23 cellular contexts compared by ENCODE assay signal in the genomic region with DNA sequence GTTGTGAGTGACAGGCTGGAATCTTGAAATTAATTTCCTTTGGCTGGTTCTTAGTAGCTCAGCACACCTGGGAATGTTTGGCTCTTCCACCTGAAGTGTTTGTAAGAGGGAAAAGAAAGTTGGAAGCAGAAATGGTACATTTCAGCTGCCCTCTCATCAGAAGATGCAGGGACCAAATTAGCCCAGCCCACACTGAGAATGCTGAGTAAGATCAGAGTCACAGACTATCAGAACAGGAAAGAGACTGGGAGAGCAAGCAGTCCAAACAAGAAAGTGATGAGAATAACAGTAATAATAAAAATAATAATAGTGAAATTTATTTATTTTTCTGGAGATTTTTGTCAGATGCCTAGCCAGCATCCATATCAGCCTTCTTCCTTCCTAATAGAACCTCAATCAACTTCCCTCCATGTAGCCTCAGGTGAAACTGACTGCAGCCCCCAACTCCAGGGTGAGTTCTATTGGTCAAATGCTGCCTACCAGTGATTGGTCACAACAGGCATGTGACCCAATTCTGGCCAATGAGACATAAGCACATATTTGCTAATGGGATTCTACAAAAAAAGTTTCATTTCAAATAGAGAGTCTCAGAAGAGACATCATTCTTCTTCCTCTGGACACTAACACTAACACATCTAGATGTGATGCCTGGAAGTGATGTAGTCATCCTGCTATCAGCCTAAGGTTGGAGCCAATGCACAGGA. TPM values are rescaled to one million over a fixed set of nuclear protein-coding genes. Genes with fewer than 3 reads are reported as not detected.
DNase-seq lines count a peak whose midpoint lies in the region; FAIRE-seq and TF ChIP-seq lines count a peak whose summit lies in the region.
"Had no signal": no experiment of that assay in that cellular context is flagged by ENCODE, and none has a peak within 500 bp of the region (broad histone marks: within the 10 kb centered on the region; RNA-seq: fewer than 3 reads in every experiment).

No MANE protein-coding gene starts in this region.

- H3F3A ChIP-seq in MM.1S (ENCODE audit: insufficient read depth, low read length): no peaks in the 10 kb centered on the region

- H3K4me1 ChIP-seq in HAP-1 (no peaks in the 10 kb centered on the region), MM.1S (ENCODE audit: low read length) (no peaks in the 10 kb centered on the region)
- H3K4me1 ChIP-seq: A549, BE2C had no signal

- no peak overlapping the region for H3K9ac ChIP-seq in MM.1S (ENCODE audit: low read length)

- peak; percentile 49 for DNase-seq in ELR (ENCODE audit: low read depth)
- DNase-seq in MG63: peak; percentile 40
- peak; percentile 52 for DNase-seq in bronchial epithelial cell (ENCODE audit: low read depth)
- DNase-seq in kidney tubule cell (ENCODE audit: low spot score): peak; percentile 32
- DNase-seq in occipital lobe (lab: John Stamatoyannopoulos, UW): no peak
- DNase-seq in HAP-1 (ENCODE audit: low spot score in 2 of 2): no peak
- no peak for DNase-seq in MM.1S
- DNase-seq: BE2C; CD4-positive, CD25-positive, alpha-beta regulatory T cell; COR-L47; DMS79 treated with DMSO at 0.1 percent for 48 hours; HFFc6; KG1; MV-4-11; NCI-H1417; NCI-H187; NCI-H526; OCI-M1 had no signal

- no peak for FAIRE-seq in bronchial epithelial cell (lab: Jason Lieb, UNC)
- FAIRE-seq: GM12891, H54, RCC 7860 had no signal

- H3K9me2 ChIP-seq in MM.1S (replicated peaks; ENCODE audit: insufficient read depth, low read length): no peaks in the 10 kb centered on the region

- no peaks in the 10 kb centered on the region for H4K20me1 ChIP-seq in MM.1S (ENCODE audit: insufficient read depth, low read length)

- no peaks in the 10 kb centered on the region for H3K79me2 ChIP-seq in MM.1S (ENCODE audit: low read length)

- no peak overlapping the region for H3K4me2 ChIP-seq in MM.1S (ENCODE audit: low read depth, low read length)
- H3K4me2 ChIP-seq: A549 had no signal

- no peak overlapping the region for H3K4me3 ChIP-seq in MG63
- no peak overlapping the region for H3K4me3 ChIP-seq in bronchial epithelial cell (ENCODE audit: low read depth, low read length)
- no peak overlapping the region for H3K4me3 ChIP-seq in HAP-1
- no peak overlapping the region for H3K4me3 ChIP-seq in MM.1S (ENCODE audit: low read length)
- H3K4me3 ChIP-seq: A549 had no signal

- H3K27ac ChIP-seq in MM.1S (ENCODE audit: low read length): no peak overlapping the region
- H3K27ac ChIP-seq: A549 had no signal

- no peaks in the 10 kb centered on the region for H3K27me3 ChIP-seq in MG63
- no peaks in the 10 kb centered on the region for H3K27me3 ChIP-seq in bronchial epithelial cell (ENCODE audit: control insufficient read depth, insufficient read depth, low read length)
- H3K27me3 ChIP-seq in HAP-1 (ENCODE audit: low read depth): 0 out of 2 replicates have a peak, but pooled peaks cover 2% of the 10 kb centered on the region
- no peaks in the 10 kb centered on the region for H3K27me3 ChIP-seq in MM.1S (replicated peaks; ENCODE audit: insufficient read depth, low read length)

- H3K36me3 ChIP-seq in MG63 (no peaks in the 10 kb centered on the region), bronchial epithelial cell (ENCODE audit: control insufficient read depth, insufficient read depth, low read length) (no peaks in the 10 kb centered on the region), HAP-1 (replicated peaks) (no peaks in the 10 kb centered on the region), MM.1S (replicated peaks; ENCODE audit: insufficient read depth, low read length) (no peaks in the 10 kb centered on the region)
- H3K36me3 ChIP-seq: BE2C had no signal

- no peaks in the 10 kb centered on the region for H3K9me3 ChIP-seq in MG63
- H3K9me3 ChIP-seq in HAP-1: no peaks in the 10 kb centered on the region
- H3K9me3 ChIP-seq in MM.1S (replicated peaks; ENCODE audit: insufficient read depth, low read length): no peaks in the 10 kb centered on the region
- H3K9me3 ChIP-seq: A549, BE2C had no signal

- in situ Hi-C loops in HAP-1 (cut with MboI; ENCODE audit: low sequenced_read_pairs): no loop called here

- no peak overlapping the region for H2AFZ ChIP-seq in MM.1S (ENCODE audit: low read length)

- TF ChIP-seq CTCF in bronchial epithelial cell (IDR thresholded peaks at IDR 0.05; ENCODE audit: insufficient read depth, low read length, severe bottlenecking) (no peak), MM.1S (IDR thresholded peaks at IDR 0.05; ENCODE audit: low read length) (no peak)

RNA-seq across cellular contexts. Expression of gene ADRA1B, which starts 31.2 kb away (rescaled TPM):
- total RNA-seq in MG63 (2014; rRNA removed; shearing (Covaris generic); ENCODE audit: low replicate concordance): 0.25 and 0.56 TPM in 2 replicates
- total RNA-seq in bronchial epithelial cell (under 0.01 TPM in 1 of 2 replicates, not detected in the other), occipital lobe (1.1 TPM)
- total RNA-seq: CD4-positive, CD25-positive, alpha-beta regulatory T cell; SK-MEL-5 had no signal

Comparison
In these comparisons a context has a peak if more than half of its experiments do, and no peak if none do; other contexts are left out.
1. DNase-seq: peak in ELR (single experiment), MG63 (single experiment), bronchial epithelial cell (single experiment) and kidney tubule cell (single experiment); none in occipital lobe (single experiment), HAP-1 (0 of 2) and MM.1S (single experiment).